26 cellular contexts compared by ENCODE assay signal in genomic region chr4:37652747-37653527, GRCh38. TPM values are rescaled to one million over a fixed set of nuclear protein-coding genes. Genes with fewer than 3 reads are reported as not detected.
DNase-seq lines count a peak whose midpoint lies in the region; ATAC-seq and TF ChIP-seq lines count a peak whose summit lies in the region.
"Had no signal": no experiment of that assay in that cellular context is flagged by ENCODE, and none has a peak within 500 bp of the region (broad histone marks: within the 10 kb centered on the region; RNA-seq: fewer than 3 reads in every experiment).

No MANE protein-coding gene starts in this region.

- H3K9me3 ChIP-seq in lower lobe of right lung: peaks cover 21% of the 10 kb centered on the region
- H3K9me3 ChIP-seq: gastrocnemius medialis, SK-N-SH had no signal

- no peak for DNase-seq in activated CD4-positive, CD25-positive, alpha-beta regulatory T cell treated with anti-CD3 and anti-CD28 coated beads, Interleukin-2, amount 50 U/mL, for 72 hours
- DNase-seq in M059J (ENCODE audit: low read depth) (peak; percentile 34), lower lobe of right lung (no peak), T-helper 1 cell (no peak)
- DNase-seq in stimulated activated effector memory CD8-positive, alpha-beta T cell treated with anti-CD3 and anti-CD28 coated beads, Interleukin-12 subunit alpha, Interleukin-12 subunit beta, amount 100 ng/mL, for 72 hours (ENCODE audit: low spot score in 2 of 2): no peak
- DNase-seq in activated T-cell treated with anti-CD3 and anti-CD28 coated beads, Interleukin-2, amount 50 U/mL, for 48 hours: no peak
- DNase-seq: activated CD4-positive, alpha-beta T cell treated with anti-CD3 and anti-CD28 coated beads, Interleukin-2, amount 50 U/mL, for 4 hours; activated naive CD4-positive, alpha-beta T cell; activated T-cell treated with anti-CD3 and anti-CD28 coated beads, Interleukin-2, amount 50 U/mL, for 1 hour; amygdala; CD8-positive, alpha-beta T cell; esophagus squamous epithelium; gastrocnemius medialis; kidney glomerular epithelial cell; NCI-H146; NCI-H526; SK-N-SH; stimulated activated CD4-positive, alpha-beta T cell treated with anti-CD3 and anti-CD28 coated beads, Interleukin-2, amount 100 ng/mL, for 24 hours; stimulated activated naive B cell treated with anti-CD40 and anti-IgM and Interleukin-4, amounts not matched to agents 10 μg/mL and 1 μg/mL and 100 μg/mL, for 72 hours; WERI-Rb-1 had no signal

- H3K36me3 Mint-ChIP-seq in stimulated activated effector memory CD8-positive, alpha-beta T cell treated with anti-CD3 and anti-CD28 coated beads, Interleukin-12 subunit alpha, Interleukin-12 subunit beta, amount 100 ng/mL, for 72 hours: peaks cover 20% of the 10 kb centered on the region

- peak; percentile 35 to 58 for ATAC-seq in activated CD4-positive, CD25-positive, alpha-beta regulatory T cell treated with anti-CD3 and anti-CD28 coated beads, Interleukin-2, amount 50 U/mL, for 24 hours
- ATAC-seq in GM21529 (IDR thresholded peaks at IDR 0.05; ENCODE audit: unreplicated experiment) (peak; percentile 75), lower lobe of right lung (no peak)
- peak; percentile 63 for ATAC-seq in stimulated activated effector memory CD8-positive, alpha-beta T cell treated with anti-CD3 and anti-CD28 coated beads, Interleukin-12 subunit alpha, Interleukin-12 subunit beta, amount 100 ng/mL, for 72 hours
- ATAC-seq: CD8-positive, alpha-beta T cell; gastrocnemius medialis; K562; stimulated activated naive B cell treated with anti-CD40 and anti-IgM and Interleukin-4, amounts not matched to agents 10 μg/mL and 1 μg/mL and 100 μg/mL, for 72 hours had no signal

- no peak overlapping the region for H3K27ac Mint-ChIP-seq in stimulated activated effector memory CD8-positive, alpha-beta T cell treated with anti-CD3 and anti-CD28 coated beads, Interleukin-12 subunit alpha, Interleukin-12 subunit beta, amount 100 ng/mL, for 72 hours
- H3K27ac Mint-ChIP-seq: CD8-positive, alpha-beta T cell; T-helper 2 cell treated with Interferon-gamma antibody and Interleukin-4, amounts not matched to agents 5 μg/mL and 100 μg/mL, for 36 hours had no signal

- peaks cover 22% of the 10 kb centered on the region for H3K4me1 Mint-ChIP-seq in stimulated activated effector memory CD8-positive, alpha-beta T cell treated with anti-CD3 and anti-CD28 coated beads, Interleukin-12 subunit alpha, Interleukin-12 subunit beta, amount 100 ng/mL, for 72 hours

- TF ChIP-seq CTCF in lower lobe of right lung (IDR thresholded peaks at IDR 0.05): no peak

- intact Hi-C loops in lower lobe of right lung (cut with DNase I): no loop called here

- no peak overlapping the region for H3K4me3 ChIP-seq in lower lobe of right lung
- H3K4me3 ChIP-seq: coronary artery, esophagus squamous epithelium, gastrocnemius medialis, K562 had no signal

- peaks cover 8% of the 10 kb centered on the region for H3K36me3 ChIP-seq in lower lobe of right lung
- H3K36me3 ChIP-seq: WERI-Rb-1 had no signal

- H3K27me3 ChIP-seq in lower lobe of right lung (ENCODE audit: low read depth): no peaks in the 10 kb centered on the region
- H3K27me3 ChIP-seq: esophagus squamous epithelium, gastrocnemius medialis had no signal

- H3K27ac ChIP-seq in lower lobe of right lung: no peak overlapping the region
- H3K27ac ChIP-seq: 22Rv1, coronary artery, esophagus squamous epithelium, gastrocnemius medialis, WERI-Rb-1 had no signal

- peaks cover 4% of the 10 kb centered on the region for H3K9me3 Mint-ChIP-seq in stimulated activated effector memory CD8-positive, alpha-beta T cell treated with anti-CD3 and anti-CD28 coated beads, Interleukin-12 subunit alpha, Interleukin-12 subunit beta, amount 100 ng/mL, for 72 hours

- H3K4me3 Mint-ChIP-seq in stimulated activated effector memory CD8-positive, alpha-beta T cell treated with anti-CD3 and anti-CD28 coated beads, Interleukin-12 subunit alpha, Interleukin-12 subunit beta, amount 100 ng/mL, for 72 hours: no peak overlapping the region
- H3K4me3 Mint-ChIP-seq: CD8-positive, alpha-beta T cell; stimulated activated naive B cell treated with anti-CD40 and anti-IgM and Interleukin-4, amounts not matched to agents 10 μg/mL and 1 μg/mL and 100 μg/mL, for 72 hours; T-helper 2 cell treated with Interferon-gamma antibody and Interleukin-4, amounts not matched to agents 5 μg/mL and 100 μg/mL, for 36 hours had no signal

- peaks cover 10% of the 10 kb centered on the region for H3K4me1 ChIP-seq in lower lobe of right lung

RNA-seq across cellular contexts. Expression of gene RELL1, which starts 33.2 kb away (rescaled TPM):
- total RNA-seq in M059J (2014; rRNA removed; shearing (Covaris generic)): 38.2 and 46.7 TPM in 2 replicates
- 33.5 TPM for total RNA-seq in lower lobe of right lung

Comparison
In these comparisons a context has a peak if more than half of its experiments do, and no peak if none do; other contexts are left out.
1. ATAC-seq: peak in activated CD4-positive, CD25-positive, alpha-beta regulatory T cell treated with anti-CD3 and anti-CD28 coated beads, Interleukin-2, amount 50 U/mL, for 24 hours (2 of 2), GM21529 (single experiment) and stimulated activated effector memory CD8-positive, alpha-beta T cell treated with anti-CD3 and anti-CD28 coated beads, Interleukin-12 subunit alpha, Interleukin-12 subunit beta, amount 100 ng/mL, for 72 hours (single experiment); none in lower lobe of right lung (0 of 2).